ENCODE assay signal across 8 cellular contexts in the genomic region with DNA sequence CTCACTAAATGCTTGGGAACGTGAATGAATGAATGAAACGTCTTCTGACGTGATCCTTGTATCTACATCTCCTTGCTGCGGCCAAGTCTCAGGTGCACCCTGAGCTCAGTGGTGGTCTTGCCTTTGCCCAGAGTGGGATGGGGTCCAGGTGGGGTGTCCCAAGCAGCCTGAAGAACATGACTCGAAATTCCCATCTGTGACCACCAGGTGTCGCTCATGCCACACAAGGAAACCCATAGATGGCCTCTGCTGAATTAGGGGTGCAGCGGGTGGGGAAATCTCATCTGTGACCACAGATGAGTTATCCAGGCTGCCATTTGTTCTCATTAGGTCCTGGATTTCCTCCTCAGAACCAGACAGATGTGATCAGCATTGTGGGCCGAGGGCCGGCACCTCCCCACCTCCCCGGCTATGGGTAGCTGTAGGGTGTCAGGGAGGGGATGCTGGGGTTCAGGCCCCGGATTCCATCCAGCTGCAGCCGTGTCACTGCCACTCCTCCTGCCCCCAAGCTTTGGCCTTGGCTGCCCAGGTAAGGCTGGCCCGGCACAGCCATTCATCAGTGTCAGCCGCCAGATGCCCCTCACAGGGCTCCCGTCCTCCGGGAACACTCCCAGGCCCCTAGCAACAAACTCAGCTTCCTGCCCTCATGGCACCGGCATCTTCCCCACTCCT. TPM values are rescaled to one million over a fixed set of nuclear protein-coding genes. Genes with fewer than 3 reads are reported as not detected.
DNase-seq lines count a peak whose midpoint lies in the region; ATAC-seq and TF ChIP-seq lines count a peak whose summit lies in the region.

No MANE protein-coding gene starts in this region.

- TF ChIP-seq CTCF in GM10248 (IDR thresholded peaks at IDR 0.05; ENCODE audit: control extremely low read depth, extremely low read depth, low read depth, missing control alignments) (peak; percentile 81), IMR-90 (conservative IDR thresholded peaks at IDR 0.05; ENCODE audit: low read depth, low read length) (peak; percentile 86), cardiac muscle cell (IDR thresholded peaks at IDR 0.05; ENCODE audit: low read depth, low read length) (peak; percentile 90), retinal pigment epithelial cell (conservative IDR thresholded peaks at IDR 0.05; ENCODE audit: low read depth, low read length) (peak; percentile 86)

- H2BK5ac ChIP-seq in IMR-90 (ENCODE audit: low read depth, low read length, poor library complexity, severe bottlenecking) = no peak overlapping the region

- no peak overlapping the region for H3K27ac ChIP-seq in IMR-90 (ENCODE audit: insufficient read depth, low read length)
- no peak overlapping the region for H3K27ac ChIP-seq in cardiac muscle cell

- H2AFZ ChIP-seq in IMR-90 (replicated peaks; ENCODE audit: low read length, poor library complexity) = peak overlapping the region; percentile 74

- WGBS in IMR-90 (ENCODE audit: extremely low coverage in 2 of 2, insufficient read length in 1 of 2), 2 experiments = 52% methylated on average over 6 of the region's 17 CpGs; no CpG with 5 or more reads in 1 of the 2 experiments

- peak overlapping the region; percentile 75; the same call in 1 of the 2 replicates for H2BK20ac ChIP-seq in IMR-90 (ENCODE audit: low read depth, low read length)

- peak overlapping the region in 1 of 2 experiments; percentile 82; a peak in 2 of 4 replicates for H4K8ac ChIP-seq in IMR-90 (ENCODE audit: low read depth in 2 of 2, low read length in 2 of 2)

- H3K27ac Mint-ChIP-seq in activated naive CD8-positive, alpha-beta T cell = peak overlapping the region; percentile 87

- H3K4ac ChIP-seq in IMR-90 (ENCODE audit: low read depth, low read length) = peak overlapping the region; percentile 91

- TF ChIP-seq RAD21 in IMR-90 (IDR thresholded peaks at IDR 0.05; ENCODE audit: low read length) = peak; percentile 85

- intact Hi-C loops in IMR-90 (cut with micrococcal nuclease) = loop anchor here (1.0 to 10.0 kb wide), 6 partner anchors 193 to 1767 kb away; a partner anchor contains a TSS

- 0 out of 2 replicates have a peak overlapping the region, but pooled peaks have one; percentile 49 for H3K14ac ChIP-seq in IMR-90 (replicated peaks; ENCODE audit: low read depth, low read length)

- H4K20me1 ChIP-seq in IMR-90 (ENCODE audit: insufficient read depth, low read length) = no peaks in the 10 kb centered on the region

- in situ Hi-C loops in IMR-90 (cut with MboI; ENCODE audit: low sequenced_read_pairs) = loop anchor here (25.0 kb wide), 2 partner anchors 1772 to 1897 kb away; no protein-coding TSS in a partner anchor

- peaks cover 0 to 5% of the 10 kb centered on the region in 2 experiments; a peak in 1 of 4 replicates for H3K79me1 ChIP-seq in IMR-90 (ENCODE audit: low read depth in 1 of 2, low read length in 2 of 2)

- H2AK9ac ChIP-seq in IMR-90 (replicated peaks; ENCODE audit: low read depth, low read length, poor library complexity) = peak overlapping the region; percentile 22

- H2BK15ac ChIP-seq in IMR-90 (ENCODE audit: low read depth, low read length) = peak overlapping the region; percentile 82

- no peak overlapping the region for H4K5ac ChIP-seq in IMR-90 (ENCODE audit: low read depth, low read length)

- H2AK5ac ChIP-seq in IMR-90 (ENCODE audit: low read depth, low read length) = peak overlapping the region; percentile 97

- H3K36me3 ChIP-seq in IMR-90 (ENCODE audit: control insufficient read depth, insufficient read depth, low read length) = no peaks in the 10 kb centered on the region
- no peaks in the 10 kb centered on the region for H3K36me3 ChIP-seq in cardiac muscle cell

- no peak overlapping the region for H3K56ac ChIP-seq in IMR-90 (ENCODE audit: extremely low read depth, insufficient read depth, low read length)

- no peaks in the 10 kb centered on the region for H3K9me3 Mint-ChIP-seq in activated naive CD8-positive, alpha-beta T cell (ENCODE audit: low read depth)

- 0 out of 2 replicates have a peak, but pooled peaks cover 3% of the 10 kb centered on the region for H3K9me1 ChIP-seq in IMR-90 (ENCODE audit: insufficient read depth, low read length)

- no peak overlapping the region for H4K91ac ChIP-seq in IMR-90 (ENCODE audit: insufficient read depth, low read depth, low read length)

- H3K36me3 Mint-ChIP-seq in activated naive CD8-positive, alpha-beta T cell = no peaks in the 10 kb centered on the region

- DNase-seq in GM10248 (ENCODE audit: extremely low spot score) = peak; percentile 83
- peak; percentile 74 for DNase-seq in IMR-90
- DNase-seq in SKM-1 (lab: John Stamatoyannopoulos, UW; ENCODE audit: unreplicated experiment) = peak; percentile 31
- peak; percentile 66 to 75 for DNase-seq in cardiac muscle cell (ENCODE audit: low read depth in 1 of 2, low spot score in 1 of 2)
- no peak for DNase-seq in retinal pigment epithelial cell (ENCODE audit: low read depth)

- BruUV-seq in IMR-90 (replicated peaks; lab: Mats Ljungman, UMichigan) = no TSS peak

- CTCF ChIA-PET in GM10248 (lab: Yijun Ruan, JAX) = interaction anchor here (0.6 to 3.8 kb wide), 46 partner anchors 9 to 1066 kb away, joined by 3 to 36 read pairs (median 4); no protein-coding TSS in a partner anchor
- CTCF ChIA-PET in IMR-90 (lab: Yijun Ruan, JAX) = no interaction called here

- H3K4me1 Mint-ChIP-seq in activated naive CD8-positive, alpha-beta T cell (ENCODE audit: low read depth) = peaks cover 33% of the 10 kb centered on the region

- no peak overlapping the region for H3K23ac ChIP-seq in IMR-90 (ENCODE audit: low read depth, low read length)

- H3K27me3 ChIP-seq in IMR-90 (ENCODE audit: control insufficient read depth, insufficient read depth, low read length) (no peaks in the 10 kb centered on the region), cardiac muscle cell (no peaks in the 10 kb centered on the region)

- H3K4me2 ChIP-seq in IMR-90 (ENCODE audit: low read depth, low read length) = no peak overlapping the region

- ATAC-seq in IMR-90 (ENCODE audit: low read depth) (peak; percentile 38), GM21447 (IDR thresholded peaks at IDR 0.05; ENCODE audit: unreplicated experiment) (no peak), GM18498 (IDR thresholded peaks at IDR 0.05; ENCODE audit: unreplicated experiment) (no peak)

- no peak overlapping the region for H3K9ac ChIP-seq in IMR-90 (ENCODE audit: low read depth, low read length)

- H3K18ac ChIP-seq in IMR-90 (ENCODE audit: low read depth, low read length) = no peak overlapping the region

- H3K4me3 ChIP-seq in IMR-90 (ENCODE audit: insufficient read depth, low read depth, low read length) (no peak overlapping the region), cardiac muscle cell (no peak overlapping the region), retinal pigment epithelial cell (ENCODE audit: low read length) (no peak overlapping the region)

- peak overlapping the region; percentile 86 for H2BK120ac ChIP-seq in IMR-90 (ENCODE audit: low read depth, low read length)

- no peaks in the 10 kb centered on the region for H3K9me3 ChIP-seq in IMR-90 (ENCODE audit: control insufficient read depth, insufficient read depth, low read length)
- H3K9me3 ChIP-seq in cardiac muscle cell (ENCODE audit: low read depth) = no peaks in the 10 kb centered on the region

- TF ChIP-seq POLR2A in IMR-90 (IDR thresholded peaks at IDR 0.05; ENCODE audit: low read depth, low read length) = no peak

- H3K4me1 ChIP-seq in IMR-90 (ENCODE audit: control insufficient read depth, insufficient read depth, low read length) = peaks cover 13% of the 10 kb centered on the region
- peaks cover 6% of the 10 kb centered on the region for H3K4me1 ChIP-seq in cardiac muscle cell (ENCODE audit: low read depth)

- H3K27me3 Mint-ChIP-seq in activated naive CD8-positive, alpha-beta T cell = no peaks in the 10 kb centered on the region

- dilution Hi-C loops in IMR-90 (cut with HindIII; ENCODE audit: low sequenced_read_pairs, unreplicated experiment) = no loop called here

- POLR2A ChIA-PET in GM10248 (lab: Yijun Ruan, JAX) = interaction anchor here (0.6 to 0.8 kb wide), 3 partner anchors 18 to 228 kb away, joined by 3 to 10 read pairs (median 7); no protein-coding TSS in a partner anchor
- POLR2A ChIA-PET in IMR-90 (lab: Charles Lee; ENCODE audit: unreplicated experiment) = no interaction called here

- peak overlapping the region; percentile 82 for H3K4me3 Mint-ChIP-seq in activated naive CD8-positive, alpha-beta T cell

TF ChIP-seq in IMR-90, 13 proteins besides CTCF, POLR2A, EP300 and RAD21:
- peak; percentile 62 for TF ChIP-seq SMC3 (IDR thresholded peaks at IDR 0.05; ENCODE audit: low read depth, low read length)
- TF ChIP-seq MXI1 (IDR thresholded peaks at IDR 0.05; ENCODE audit: borderline replicate concordance, low read depth, low read length) = no peak

RNA-seq across cellular contexts. Expression of a gene that starts 21.0 kb away (rescaled TPM):
- total RNA-seq in IMR-90 (2012; rRNA removed) (14.3 and 14.4 TPM in 2 replicates), cardiac muscle cell (34.5 and 54.4 TPM in 2 replicates)
- polyA plus RNA-seq in IMR-90 (2012; rRNA removed) (89.0 and 93.9 TPM in 2 replicates), cardiac muscle cell (59.1 and 64.2 TPM in 2 replicates)
- 41.2 and 78.7 TPM in 2 replicates for polyA plus RNA-seq in IMR-90 (2012; cell fraction: cytosol; rRNA removed)
- polyA plus RNA-seq in IMR-90 (2012; cell fraction: nucleus; rRNA removed; ENCODE audit: low replicate concordance) = 60.2 and 62.3 TPM in 2 replicates
